Comparison of ENCODE assay signal across 25 cellular contexts in the genomic region with DNA sequence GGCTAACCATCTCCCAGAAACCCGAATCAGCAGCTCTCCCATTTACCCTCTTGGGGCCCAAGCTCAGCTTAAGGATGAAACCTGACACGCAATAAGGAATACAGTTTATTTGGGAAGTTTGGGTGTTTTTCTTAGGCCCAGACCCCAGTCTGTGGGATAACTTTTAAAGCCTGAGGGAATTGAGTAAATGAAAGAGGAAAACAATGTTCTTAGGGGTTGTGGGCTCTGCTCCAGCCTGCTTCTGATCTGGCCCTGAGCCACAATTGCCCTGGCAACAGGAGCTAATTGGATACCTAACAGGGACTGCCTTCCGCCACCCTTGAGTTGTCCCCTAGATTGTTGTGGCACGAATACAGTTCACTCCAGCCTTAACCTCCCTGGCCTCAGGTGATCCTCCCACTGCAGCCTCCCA. TPM values are rescaled to one million over a fixed set of nuclear protein-coding genes. Genes with fewer than 3 reads are reported as not detected.
A peak's percentile ranks its signal among the peaks of the same experiment; 100 is the strongest.
DNase-seq lines count a peak whose midpoint lies in the region; ATAC-seq, FAIRE-seq and TF ChIP-seq lines count a peak whose summit lies in the region.
"Had no signal": no experiment of that assay in that cellular context is flagged by ENCODE, and none has a peak within 500 bp of the region (broad histone marks: within the 10 kb centered on the region; RNA-seq: fewer than 3 reads in every experiment).

No MANE protein-coding gene starts in this region.

- H3K27me3 ChIP-seq in pancreas (no peaks in the 10 kb centered on the region), tibial artery (no peaks in the 10 kb centered on the region)

- H3K4me3 Mint-ChIP-seq in brain, result no peak overlapping the region
- H3K4me3 Mint-ChIP-seq in activated CD4-positive, alpha-beta T cell treated with anti-CD3 and anti-CD28 coated beads, Interleukin-2, amount 10 ng/mL, durations not matched to agents 7 days and 5 days, result no peak overlapping the region
- H3K4me3 Mint-ChIP-seq: activated naive CD8-positive, alpha-beta T cell; activated T-cell treated with anti-CD3 and anti-CD28 coated beads, Interleukin-2, amount 50 U/mL, for 4 hours; CD4-positive, CD25-positive, alpha-beta regulatory T cell; central memory CD8-positive, alpha-beta T cell; memory B cell; neural progenitor cell had no signal

- ATAC-seq in pancreas, result peak in 2 of 4 donors; percentile 11 to 21
- ATAC-seq in HG02885 (IDR thresholded peaks at IDR 0.05; ENCODE audit: poor library complexity, unreplicated experiment), result no peak
- ATAC-seq: activated T-cell treated with anti-CD3 and anti-CD28 coated beads, Interleukin-2, amount 50 U/mL, for 4 hours; foreskin keratinocyte had no signal

- peaks cover 52% of the 10 kb centered on the region for H3K4me1 Mint-ChIP-seq in brain
- peaks cover 6% of the 10 kb centered on the region for H3K4me1 Mint-ChIP-seq in activated CD4-positive, alpha-beta T cell treated with anti-CD3 and anti-CD28 coated beads, Interleukin-2, amount 10 ng/mL, durations not matched to agents 7 days and 5 days

- H3K36me3 Mint-ChIP-seq in brain, result peaks cover 7% of the 10 kb centered on the region
- no peaks in the 10 kb centered on the region for H3K36me3 Mint-ChIP-seq in activated CD4-positive, alpha-beta T cell treated with anti-CD3 and anti-CD28 coated beads, Interleukin-2, amount 10 ng/mL, durations not matched to agents 7 days and 5 days (ENCODE audit: low read depth)
- H3K36me3 Mint-ChIP-seq: CD4-positive, CD25-positive, alpha-beta regulatory T cell; memory B cell had no signal

- H3K27ac ChIP-seq in pancreas, result peak overlapping the region in 3 of 4 donors; percentile 22 to 77 (median 62)
- no peak overlapping the region for H3K27ac ChIP-seq in tibial artery
- H3K27ac ChIP-seq: 22Rv1, foreskin keratinocyte, neural progenitor cell, sigmoid colon, thoracic aorta had no signal

- CTCF ChIA-PET in activated CD4-positive, alpha-beta T cell treated with anti-CD3 and anti-CD28 coated beads, Interleukin-2, amount 10 ng/mL, durations not matched to agents 7 days and 5 days (lab: Charles Lee), result interaction anchor here (0.9 to 1.9 kb wide), 6 partner anchors 8 to 71 kb away, joined by 3 to 7 read pairs (median 4); partner anchors contain the start of gene EIF2D

- H3K4me1 ChIP-seq in pancreas (peaks cover 15 to 35% (median 34%) of the 10 kb centered on the region in 3 donors), tibial artery (peaks cover 6 to 28% (median 16%) of the 10 kb centered on the region in 4 donors)
- H3K4me1 ChIP-seq: foreskin keratinocyte had no signal

- H3K36me3 ChIP-seq in pancreas (no peaks in the 10 kb centered on the region), tibial artery (no peaks in the 10 kb centered on the region)
- H3K36me3 ChIP-seq: neural progenitor cell, sigmoid colon, thoracic aorta had no signal

- TF ChIP-seq CTCF in brain (conservative IDR thresholded peaks at IDR 0.05) (no peak), pancreas (IDR thresholded peaks at IDR 0.05) (no peak), tibial artery (IDR thresholded peaks at IDR 0.05) (no peak)

- intact Hi-C loops in pancreas (cut with DNase I) (no loop called here), tibial artery (cut with DNase I; ENCODE audit: low total_unique reads) (no loop called here)

- 38 to 42% methylated on average over 4 of the region's 4 CpGs for WGBS in pancreas, 2 donors

- H3K4me3 ChIP-seq in pancreas (no peak overlapping the region), tibial artery (no peak overlapping the region)
- H3K4me3 ChIP-seq: neural progenitor cell, sigmoid colon, thoracic aorta had no signal

- POLR2A ChIA-PET in activated CD4-positive, alpha-beta T cell treated with anti-CD3 and anti-CD28 coated beads, Interleukin-2, amount 10 ng/mL, durations not matched to agents 7 days and 5 days (lab: Charles Lee), result no interaction called here

- FAIRE-seq in pancreas (lab: Jason Lieb, UNC), result no peak
- FAIRE-seq: endometrium had no signal

- no peaks in the 10 kb centered on the region for H3K9me3 ChIP-seq in pancreas
- H3K9me3 ChIP-seq in tibial artery, result no peaks in the 10 kb centered on the region
- H3K9me3 ChIP-seq: sigmoid colon, thoracic aorta had no signal

- H3K27ac Mint-ChIP-seq in brain, result peak overlapping the region in 4 of 5 experiments; percentile 48 to 60 (median 50)
- no peak overlapping the region for H3K27ac Mint-ChIP-seq in activated CD4-positive, alpha-beta T cell treated with anti-CD3 and anti-CD28 coated beads, Interleukin-2, amount 10 ng/mL, durations not matched to agents 7 days and 5 days
- H3K27ac Mint-ChIP-seq: activated naive CD8-positive, alpha-beta T cell; CD4-positive, CD25-positive, alpha-beta regulatory T cell; memory B cell; neural progenitor cell had no signal

- peaks cover 0 to 2% (median 0%) of the 10 kb centered on the region in 5 experiments for H3K9me3 Mint-ChIP-seq in brain
- no peaks in the 10 kb centered on the region for H3K9me3 Mint-ChIP-seq in activated CD4-positive, alpha-beta T cell treated with anti-CD3 and anti-CD28 coated beads, Interleukin-2, amount 10 ng/mL, durations not matched to agents 7 days and 5 days
- H3K9me3 Mint-ChIP-seq: activated T-cell treated with anti-CD3 and anti-CD28 coated beads, Interleukin-2, amount 50 U/mL, for 4 hours; CD4-positive, CD25-positive, alpha-beta regulatory T cell; central memory CD8-positive, alpha-beta T cell; memory B cell; neural progenitor cell had no signal

- DNase-seq in DMS153 treated with DMSO at 0.1 percent for 48 hours (lab: John Stamatoyannopoulos, UW; ENCODE audit: unreplicated experiment), result peak; percentile 66
- DNase-seq in DMS153 (lab: John Stamatoyannopoulos, UW), result no peak
- DNase-seq in NCI-H1436 treated with DMSO at 0.1 percent for 48 hours (lab: John Stamatoyannopoulos, UW), result peak; percentile 65
- peak in 4 of 6 donors; percentile 46 to 62 (median 54) for DNase-seq in pancreas
- no peak for DNase-seq in activated CD4-positive, alpha-beta T cell treated with anti-CD3 and anti-CD28 coated beads, Interleukin-2, amount 10 ng/mL, durations not matched to agents 7 days and 5 days
- DNase-seq in tibial artery, result no peak
- DNase-seq: activated CD4-positive, alpha-beta T cell treated with anti-CD3 and anti-CD28 coated beads, Interleukin-2, amount 50 U/mL, for 1 hour; activated T-cell treated with anti-CD3 and anti-CD28 coated beads, Interleukin-2, amount 50 U/mL, for 4 hours; CD4-positive, CD25-positive, alpha-beta regulatory T cell; foreskin keratinocyte; Karpas-422; NCI-H1930; sigmoid colon; stimulated activated CD4-positive, alpha-beta T cell treated with anti-CD3 and anti-CD28 coated beads, Interleukin-4, amount 100 ng/mL, for 1 hour; stimulated activated CD8-positive, alpha-beta memory T cell treated with anti-CD3 and anti-CD28 coated beads, Interleukin-4, amount 100 ng/mL, for 48 hours; T1000 had no signal

- H3K27me3 Mint-ChIP-seq in brain, result peaks cover 8% of the 10 kb centered on the region
- H3K27me3 Mint-ChIP-seq in activated CD4-positive, alpha-beta T cell treated with anti-CD3 and anti-CD28 coated beads, Interleukin-2, amount 10 ng/mL, durations not matched to agents 7 days and 5 days, result peaks cover 15% of the 10 kb centered on the region

RNA-seq across cellular contexts. Expression of gene DYRK3, which starts 20.1 kb away (rescaled TPM):
- 4.9 TPM for polyA plus RNA-seq in brain (ENCODE audit: insufficient read depth, low read depth, low replicate concordance)
- 1 to 10 TPM; 2.3 to 7.0 (median 3.8) TPM for total RNA-seq in pancreas
- 1 to 10 TPM; 2.4 to 4.8 TPM for polyA plus RNA-seq in pancreas
- total RNA-seq in activated CD4-positive, alpha-beta T cell treated with anti-CD3 and anti-CD28 coated beads, Interleukin-2, amount 10 ng/mL, durations not matched to agents 7 days and 5 days, result 1 to 10 TPM; 4.0 to 4.3 TPM

RNA-seq across cellular contexts. Expression of gene MAPKAPK2, which starts 29.2 kb away (rescaled TPM):
- polyA plus RNA-seq in brain (ENCODE audit: insufficient read depth, low read depth, low replicate concordance) (86.2 TPM), pancreas (10 to 100 TPM; 38.8 to 48.9 TPM)
- 10 to 100 TPM; 28.3 to 55.7 (median 30.8) TPM for total RNA-seq in pancreas
- total RNA-seq in activated CD4-positive, alpha-beta T cell treated with anti-CD3 and anti-CD28 coated beads, Interleukin-2, amount 10 ng/mL, durations not matched to agents 7 days and 5 days, result 10 to 100 TPM; 55.5 to 57.4 TPM

RNA-seq across cellular contexts. Expression of gene EIF2D, which starts 43.2 kb away (rescaled TPM):
- polyA plus RNA-seq in brain (ENCODE audit: insufficient read depth, low read depth, low replicate concordance) (58.6 TPM), pancreas (10 to 100 TPM; 28.8 to 37.9 TPM)
- total RNA-seq in pancreas, result 10 to 100 TPM; 20.9 to 35.7 (median 27.7) TPM
- 10 to 100 TPM; 44.5 to 51.6 TPM for total RNA-seq in activated CD4-positive, alpha-beta T cell treated with anti-CD3 and anti-CD28 coated beads, Interleukin-2, amount 10 ng/mL, durations not matched to agents 7 days and 5 days

Comparison
In these comparisons a context has a peak if more than half of its experiments do, and no peak if none do; other contexts are left out.
1. DNase-seq: peak in DMS153 treated with DMSO at 0.1 percent for 48 hours (single experiment), NCI-H1436 treated with DMSO at 0.1 percent for 48 hours (single experiment) and pancreas (4 of 6); none in DMS153 (single experiment), activated CD4-positive, alpha-beta T cell treated with anti-CD3 and anti-CD28 coated beads, Interleukin-2, amount 10 ng/mL, durations not matched to agents 7 days and 5 days (single experiment) and tibial artery (0 of 2).
2. H3K27ac ChIP-seq: peak in pancreas (3 of 4); none in tibial artery (0 of 2).